Comparison of ENCODE assay signal across 10 cellular contexts in genomic region chr2:196413821-196414274, GRCh38.
DNase-seq lines count a peak whose midpoint lies in the region; ATAC-seq, FAIRE-seq and TF ChIP-seq lines count a peak whose summit lies in the region.
"Had no signal": no experiment of that assay in that cellular context is flagged by ENCODE, and none has a peak within 500 bp of the region (broad histone marks: within the 10 kb centered on the region; RNA-seq: fewer than 3 reads in every experiment).

No MANE protein-coding gene starts in this region.

- FAIRE-seq in GM12891 (lab: Jason Lieb, UNC) (peak; percentile 99), small intestine (lab: Jason Lieb, UNC) (no peak)

- DNase-seq in GM12891 (ENCODE audit: insufficient read length, low spot score) = no peak
- DNase-seq in iris pigment epithelial cell (ENCODE audit: low read depth) = peak; percentile 13
- no peak for DNase-seq in activated naive CD4-positive, alpha-beta T cell treated with anti-CD3 and anti-CD28 coated beads, Interleukin-2, amount 50 U/mL, for 72 hours (ENCODE audit: low spot score in 2 of 2)
- no peak for DNase-seq in activated CD8-positive, alpha-beta memory T cell treated with anti-CD3 and anti-CD28 coated beads, Interleukin-2, amount 50 U/mL, for 48 hours
- no peak for DNase-seq in NCI-H510A treated with DMSO at 0.1 percent for 48 hours (lab: John Stamatoyannopoulos, UW)
- DNase-seq in small intestine = no peak
- DNase-seq: NCI-H446 had no signal

- H3K27me3 ChIP-seq in small intestine (ENCODE audit: control insufficient read depth in 2 of 2, insufficient read depth in 2 of 2, low read length in 2 of 2) = no peaks in the 10 kb centered on the region

- no peaks in the 10 kb centered on the region for H3K36me3 Mint-ChIP-seq in activated naive CD4-positive, alpha-beta T cell treated with anti-CD3 and anti-CD28 coated beads, Interleukin-2, amount 50 U/mL, for 72 hours
- H3K36me3 Mint-ChIP-seq: activated naive CD8-positive, alpha-beta T cell had no signal

- H3K4me1 ChIP-seq in small intestine (ENCODE audit: control insufficient read depth in 2 of 2, insufficient read depth in 1 of 2, low read depth in 1 of 2, low read length in 1 of 2) = no peaks in the 10 kb centered on the region

- H3K4me3 ChIP-seq in small intestine (ENCODE audit: low read depth in 1 of 2, low read length in 2 of 2) = no peak overlapping the region

- no peaks in the 10 kb centered on the region for H3K9me3 ChIP-seq in small intestine (ENCODE audit: control insufficient read depth, low read depth)

- no peak overlapping the region for H3K27ac ChIP-seq in small intestine (ENCODE audit: low read depth in 1 of 2, low read length in 1 of 2)

- 58 to 76% (median 59%) methylated on average over 6 of the region's 6 CpGs for WGBS in small intestine, 3 donors

- H3K36me3 ChIP-seq in small intestine (ENCODE audit: control insufficient read depth in 2 of 2, insufficient read depth in 2 of 2, low read length in 2 of 2) = no peaks in the 10 kb centered on the region

- ATAC-seq in GM21528 (IDR thresholded peaks at IDR 0.05; ENCODE audit: low FRiP score, unreplicated experiment) (peak; percentile 86), HG03558 (IDR thresholded peaks at IDR 0.05; ENCODE audit: extremely low read depth, unreplicated experiment) (peak; percentile 41)
- ATAC-seq in activated naive CD4-positive, alpha-beta T cell treated with anti-CD3 and anti-CD28 coated beads, Interleukin-2, amount 50 U/mL, for 72 hours = no peak

- TF ChIP-seq POLR2A in GM12891 (IDR thresholded peaks at IDR 0.05; ENCODE audit: low read depth, low read length) = peak; percentile 61

- H3K9me3 Mint-ChIP-seq in activated naive CD4-positive, alpha-beta T cell treated with anti-CD3 and anti-CD28 coated beads, Interleukin-2, amount 50 U/mL, for 72 hours = no peaks in the 10 kb centered on the region

- H3K27ac Mint-ChIP-seq in activated naive CD4-positive, alpha-beta T cell treated with anti-CD3 and anti-CD28 coated beads, Interleukin-2, amount 50 U/mL, for 72 hours = no peak overlapping the region
- H3K27ac Mint-ChIP-seq: activated naive CD8-positive, alpha-beta T cell had no signal

TF ChIP-seq in GM12891, 5 proteins besides CTCF, POLR2A, EP300 and RAD21:
- TF ChIP-seq SPI1 (IDR thresholded peaks at IDR 0.05; ENCODE audit: low read depth, low read length) = 0 out of 2 replicates have a peak, but pooled peaks have one; percentile 20
- TF ChIP-seq TAF1 (IDR thresholded peaks at IDR 0.05; ENCODE audit: low read depth, low read length) = peak; percentile 61; the same call in 1 of the 2 replicates
- TF ChIP-seq POU2F2 (IDR thresholded peaks at IDR 0.05; ENCODE audit: low read depth, low read length) = 0 out of 2 replicates have a peak, but pooled peaks have one; percentile 22
- TF ChIP-seq POLR2AphosphoS5 (IDR thresholded peaks at IDR 0.05; ENCODE audit: low read depth, low read length) = peak; percentile 62
- peak; percentile 59 for TF ChIP-seq PAX5 (IDR thresholded peaks at IDR 0.05; ENCODE audit: insufficient read depth, low read length, severe bottlenecking)

Comparison
In these comparisons a context has a peak if more than half of its experiments do, and no peak if none do; other contexts are left out.
1. ATAC-seq: peak in GM21528 (single experiment) and HG03558 (single experiment); none in activated naive CD4-positive, alpha-beta T cell treated with anti-CD3 and anti-CD28 coated beads, Interleukin-2, amount 50 U/mL, for 72 hours (0 of 2).